Comparison of ENCODE assay signal across 1 cellular context in the genomic region with DNA sequence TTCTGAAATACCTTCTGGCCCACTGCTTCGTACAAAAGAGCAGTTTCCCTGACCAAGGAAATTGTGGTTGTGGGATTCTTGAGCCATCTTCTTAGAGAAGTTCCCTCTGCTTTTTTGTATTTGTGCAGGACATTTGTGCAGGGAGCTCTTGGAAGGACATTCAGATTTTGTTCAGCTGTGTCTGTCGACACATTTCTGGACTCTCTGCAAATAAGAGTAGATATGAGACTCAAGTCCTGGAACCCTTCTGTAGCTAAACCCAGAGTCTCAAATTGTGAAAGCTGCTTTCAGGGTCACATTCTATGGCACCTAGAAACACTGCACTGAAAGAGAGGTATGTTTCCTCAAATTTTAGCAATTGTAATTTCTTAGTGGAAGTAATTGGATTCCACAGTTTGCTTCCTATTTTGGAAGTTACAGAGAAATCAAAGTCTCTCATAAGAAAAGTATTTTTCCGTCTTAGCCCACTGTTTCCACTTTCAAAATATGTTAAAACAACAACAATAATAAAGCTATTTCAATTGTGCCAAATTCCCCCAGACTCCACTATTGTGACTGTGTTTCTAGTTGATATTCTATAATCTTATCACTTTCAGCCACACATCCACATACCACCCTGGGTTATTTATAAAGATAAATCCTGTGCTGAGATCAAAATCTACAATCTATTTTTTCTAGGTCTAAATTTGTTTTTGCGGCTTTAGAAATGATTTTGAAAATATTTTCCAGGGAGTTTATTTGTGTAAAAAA.
TF ChIP-seq lines count a peak whose summit lies in the region.

No MANE protein-coding gene starts in this region.

TF ChIP-seq in HepG2, 621 proteins besides CTCF, POLR2A, EP300 and RAD21 (continued from another document):
- TF ChIP-seq, protein P1, sequence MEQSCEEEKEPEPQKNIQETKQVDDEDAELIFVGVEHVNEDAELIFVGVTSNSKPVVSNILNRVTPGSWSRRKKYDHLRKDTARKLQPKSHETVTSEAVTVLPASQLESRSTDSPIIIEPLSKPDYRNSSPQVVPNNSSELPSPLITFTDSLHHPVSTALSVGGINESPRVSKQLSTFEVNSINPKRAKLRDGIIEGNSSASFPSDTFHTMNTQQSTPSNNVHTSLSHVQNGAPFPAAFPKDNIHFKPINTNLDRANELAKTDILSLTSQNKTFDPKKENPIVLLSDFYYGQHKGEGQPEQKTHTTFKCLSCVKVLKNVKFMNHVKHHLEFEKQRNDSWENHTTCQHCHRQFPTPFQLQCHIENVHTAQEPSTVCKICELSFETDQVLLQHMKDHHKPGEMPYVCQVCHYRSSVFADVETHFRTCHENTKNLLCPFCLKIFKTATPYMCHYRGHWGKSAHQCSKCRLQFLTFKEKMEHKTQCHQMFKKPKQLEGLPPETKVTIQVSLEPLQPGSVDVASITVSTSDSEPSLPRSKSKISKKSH (CRISPR knock-in tag; IDR thresholded peaks at IDR 0.05; ENCODE audit: borderline replicate concordance), result no peak
- TF ChIP-seq ZFAT (CRISPR knock-in tag; conservative IDR thresholded peaks at IDR 0.05) (no peak), HMG20A (CRISPR knock-in tag; IDR thresholded peaks at IDR 0.05; ENCODE audit: borderline replicate concordance) (no peak), CBX5 (CRISPR knock-in tag; IDR thresholded peaks at IDR 0.05; ENCODE audit: borderline replicate concordance) (no peak), ZNF644 (CRISPR knock-in tag; IDR thresholded peaks at IDR 0.05; ENCODE audit: low read depth) (no peak), SMAD9 (CRISPR knock-in tag; IDR thresholded peaks at IDR 0.05) (no peak)
- TF ChIP-seq, protein P2, sequence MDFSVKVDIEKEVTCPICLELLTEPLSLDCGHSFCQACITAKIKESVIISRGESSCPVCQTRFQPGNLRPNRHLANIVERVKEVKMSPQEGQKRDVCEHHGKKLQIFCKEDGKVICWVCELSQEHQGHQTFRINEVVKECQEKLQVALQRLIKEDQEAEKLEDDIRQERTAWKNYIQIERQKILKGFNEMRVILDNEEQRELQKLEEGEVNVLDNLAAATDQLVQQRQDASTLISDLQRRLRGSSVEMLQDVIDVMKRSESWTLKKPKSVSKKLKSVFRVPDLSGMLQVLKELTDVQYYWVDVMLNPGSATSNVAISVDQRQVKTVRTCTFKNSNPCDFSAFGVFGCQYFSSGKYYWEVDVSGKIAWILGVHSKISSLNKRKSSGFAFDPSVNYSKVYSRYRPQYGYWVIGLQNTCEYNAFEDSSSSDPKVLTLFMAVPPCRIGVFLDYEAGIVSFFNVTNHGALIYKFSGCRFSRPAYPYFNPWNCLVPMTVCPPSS (IDR thresholded peaks at IDR 0.05), result no peak
